In the genomic region with DNA sequence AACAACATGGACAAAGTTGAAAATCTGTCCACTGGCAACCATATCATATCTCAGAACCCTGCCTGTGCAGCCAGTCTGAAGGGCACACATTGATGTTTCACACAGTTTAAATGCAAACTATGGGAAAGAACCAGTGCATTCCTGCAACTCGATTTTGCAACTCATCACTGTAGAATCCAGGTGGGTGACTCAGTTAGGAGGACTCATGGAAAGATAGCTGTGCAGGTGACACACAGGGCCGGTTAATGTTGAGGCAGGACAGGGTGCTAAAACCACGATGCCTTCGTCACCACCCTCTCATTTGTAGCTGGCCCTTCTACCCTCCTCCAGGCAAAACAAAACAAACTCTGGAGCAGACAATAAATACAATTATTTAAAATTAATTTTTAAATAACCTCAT, we compare ENCODE assay signal across 17 cellular contexts.
DNase-seq lines count a peak whose midpoint lies in the region; ATAC-seq, FAIRE-seq and TF ChIP-seq lines count a peak whose summit lies in the region.
"Had no signal": no experiment of that assay in that cellular context is flagged by ENCODE, and none has a peak within 500 bp of the region (broad histone marks: within the 10 kb centered on the region; RNA-seq: fewer than 3 reads in every experiment).

No MANE protein-coding gene starts in this region.

- ATAC-seq in Panc1 (no peak), foreskin keratinocyte (peak; percentile 97), psoas muscle (peak in 3 of 4 donors; percentile 20 to 49 (median 30)), HG03469 (IDR thresholded peaks at IDR 0.05; ENCODE audit: unreplicated experiment) (no peak), HG03378 (IDR thresholded peaks at IDR 0.05; ENCODE audit: unreplicated experiment) (no peak)
- ATAC-seq: activated T-cell treated with anti-CD3 and anti-CD28 coated beads, Interleukin-2, amount 50 U/mL, for 4 hours; left colon; sciatic nerve had no signal

- BruUV-seq in Panc1 (replicated peaks; lab: Mats Ljungman, UMichigan) = no TSS peak

- CTCF ChIA-PET in Panc1 (lab: Charles Lee) = no interaction called here

- H3K36me3 ChIP-seq in Panc1 (ENCODE audit: control insufficient read depth, insufficient read depth, low read length) (no peaks in the 10 kb centered on the region), psoas muscle (ENCODE audit: insufficient read depth in 1 of 2, low read depth in 1 of 2) (no peaks in the 10 kb centered on the region), prostate gland (no peaks in the 10 kb centered on the region)

- H3K9me3 ChIP-seq in Panc1 (ENCODE audit: control insufficient read depth, insufficient read depth, low read depth, low read length) (no peaks in the 10 kb centered on the region), psoas muscle (no peaks in the 10 kb centered on the region), prostate gland (no peaks in the 10 kb centered on the region)

- H3K4me1 ChIP-seq in Panc1 (ENCODE audit: control insufficient read depth, insufficient read depth, low read length) (no peaks in the 10 kb centered on the region; the same call in 1 of the 2 replicates), foreskin keratinocyte (peaks cover 40% of the 10 kb centered on the region), psoas muscle (no peaks in the 10 kb centered on the region), prostate gland (replicated peaks) (peaks cover 7% of the 10 kb centered on the region)

- intact Hi-C loops in Panc1 (cut with micrococcal nuclease; ENCODE audit: unreplicated experiment) (no loop called here), psoas muscle (cut with DNase I) (no loop called here), prostate gland (cut with DNase I) (no loop called here)

- in situ Hi-C loops in Panc1 (cut with HindIII; ENCODE audit: low pct_unique_long_range_greater_than_20kb, low sequenced_read_pairs) = no loop called here

- TF ChIP-seq CTCF in Panc1 (IDR thresholded peaks at IDR 0.05) (no peak), foreskin keratinocyte (conservative IDR thresholded peaks at IDR 0.05) (no peak), psoas muscle (IDR thresholded peaks at IDR 0.05) (no peak), prostate gland (IDR thresholded peaks at IDR 0.05) (no peak)

- FAIRE-seq in H54 (lab: Jason Lieb, UNC) = peak; percentile 87

- H3K27me3 ChIP-seq in Panc1 (ENCODE audit: control insufficient read depth, insufficient read depth, low read length) = no peaks in the 10 kb centered on the region
- H3K27me3 ChIP-seq in foreskin keratinocyte = no peaks in the 10 kb centered on the region
- H3K27me3 ChIP-seq in psoas muscle (ENCODE audit: insufficient read depth in 3 of 3, low read length in 2 of 3) = no peaks in the 10 kb centered on the region
- no peaks in the 10 kb centered on the region for H3K27me3 ChIP-seq in prostate gland (replicated peaks; ENCODE audit: insufficient read depth)

- TF ChIP-seq POLR2A in H54 (IDR thresholded peaks at IDR 0.05; ENCODE audit: low read depth, low read length) (no peak), prostate gland (IDR thresholded peaks at IDR 0.05) (no peak)

- H3K27ac ChIP-seq in Panc1 (ENCODE audit: low read length) (no peak overlapping the region), foreskin keratinocyte (peak overlapping the region; percentile 79), psoas muscle (no peak overlapping the region), prostate gland (no peak overlapping the region)
- H3K27ac ChIP-seq: HL-60 had no signal

- H3K4me3 ChIP-seq in Panc1 (ENCODE audit: low read depth in 2 of 2, low read length in 2 of 2) (no peak overlapping the region), psoas muscle (no peak overlapping the region), prostate gland (no peak overlapping the region)

- WGBS in psoas muscle, 3 donors = 92 to 94% (median 93%) methylated on average over 4 of the region's 4 CpGs
- 82% methylated on average over 4 of the region's 4 CpGs for WGBS in prostate gland

- POLR2A ChIA-PET in Panc1 (lab: Charles Lee) = no interaction called here

- DNase-seq in H54 (ENCODE audit: insufficient read length, low spot score) (peak; percentile 37), Panc1 (ENCODE audit: low read depth, low spot score) (peak; percentile 13), foreskin keratinocyte (peak; percentile 95 to 98), psoas muscle (no peak), prostate gland (ENCODE audit: low spot score) (no peak), NCI-H446 (lab: John Stamatoyannopoulos, UW) (no peak)
- DNase-seq: activated CD4-positive, alpha-beta memory T cell treated with anti-CD3 and anti-CD28 coated beads, Interleukin-2, amount 10 ng/mL, durations not matched to agents 7 days and 5 days; activated T-cell treated with anti-CD3 and anti-CD28 coated beads, Interleukin-2, amount 50 U/mL, for 4 hours; KG1; left colon; NCI-H1092 treated with DMSO at 0.1 percent for 48 hours; NCI-H774; RPMI8226 had no signal

Comparison
In these comparisons a context has a peak if more than half of its experiments do, and no peak if none do; other contexts are left out.
1. DNase-seq: peak in H54 (single experiment), Panc1 (single experiment) and foreskin keratinocyte (2 of 2); none in psoas muscle (0 of 2), prostate gland (single experiment) and NCI-H446 (0 of 2).
2. ATAC-seq: peak in foreskin keratinocyte (single experiment) and psoas muscle (3 of 4); none in Panc1 (single experiment), HG03469 (single experiment) and HG03378 (single experiment).